ENCODE assay signal across 1 cellular context in the genomic region with DNA sequence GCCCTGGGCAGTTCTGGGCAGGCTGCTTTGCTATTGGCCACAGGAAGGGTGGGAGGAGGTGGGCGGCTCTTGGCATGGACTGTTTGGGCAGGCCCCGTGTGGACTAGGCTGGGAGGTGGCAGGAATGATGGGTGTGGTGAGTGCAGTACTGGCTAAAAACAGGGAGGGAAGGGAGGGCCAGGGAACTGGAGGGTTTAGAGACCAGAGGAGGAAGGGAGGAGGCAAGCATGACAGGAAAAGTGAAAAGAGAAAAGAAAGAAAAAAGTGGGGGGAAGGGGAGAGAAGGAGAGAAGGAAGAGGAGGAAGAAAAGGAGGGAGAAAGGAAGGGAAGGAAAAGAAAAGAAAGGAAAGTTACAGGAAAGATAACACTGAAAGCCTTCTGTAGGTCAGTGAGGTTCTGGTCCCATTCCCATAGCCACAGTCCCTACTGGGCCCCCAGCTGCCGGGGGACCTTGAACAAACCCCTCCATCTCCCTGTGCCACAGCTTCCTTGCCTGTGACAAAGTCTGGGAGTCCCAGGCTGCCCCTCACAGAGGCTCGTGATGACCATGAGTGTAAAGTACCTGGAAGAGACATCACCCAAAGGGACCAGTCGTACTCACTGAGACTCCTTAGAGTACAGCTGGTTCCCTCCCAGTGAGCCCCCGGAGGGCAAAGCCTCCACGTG.
TF ChIP-seq lines count a peak whose summit lies in the region.

No MANE protein-coding gene starts in this region.

TF ChIP-seq in K562, 482 proteins besides CTCF, POLR2A, EP300 and RAD21 (continued from another document):
- TF ChIP-seq, protein P1, sequence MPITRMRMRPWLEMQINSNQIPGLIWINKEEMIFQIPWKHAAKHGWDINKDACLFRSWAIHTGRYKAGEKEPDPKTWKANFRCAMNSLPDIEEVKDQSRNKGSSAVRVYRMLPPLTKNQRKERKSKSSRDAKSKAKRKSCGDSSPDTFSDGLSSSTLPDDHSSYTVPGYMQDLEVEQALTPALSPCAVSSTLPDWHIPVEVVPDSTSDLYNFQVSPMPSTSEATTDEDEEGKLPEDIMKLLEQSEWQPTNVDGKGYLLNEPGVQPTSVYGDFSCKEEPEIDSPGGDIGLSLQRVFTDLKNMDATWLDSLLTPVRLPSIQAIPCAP (CRISPR knock-in tag; IDR thresholded peaks at IDR 0.05; ENCODE audit: borderline replicate concordance), result no peak
- TF ChIP-seq ZNF512 (tag; IDR thresholded peaks at IDR 0.05) (peak; percentile 38), YBX1 (IDR thresholded peaks at IDR 0.05) (no peak), ELK3 (CRISPR knock-in tag; IDR thresholded peaks at IDR 0.05) (no peak)
